ENCODE assay signal across 2 cellular contexts in the genomic region with DNA sequence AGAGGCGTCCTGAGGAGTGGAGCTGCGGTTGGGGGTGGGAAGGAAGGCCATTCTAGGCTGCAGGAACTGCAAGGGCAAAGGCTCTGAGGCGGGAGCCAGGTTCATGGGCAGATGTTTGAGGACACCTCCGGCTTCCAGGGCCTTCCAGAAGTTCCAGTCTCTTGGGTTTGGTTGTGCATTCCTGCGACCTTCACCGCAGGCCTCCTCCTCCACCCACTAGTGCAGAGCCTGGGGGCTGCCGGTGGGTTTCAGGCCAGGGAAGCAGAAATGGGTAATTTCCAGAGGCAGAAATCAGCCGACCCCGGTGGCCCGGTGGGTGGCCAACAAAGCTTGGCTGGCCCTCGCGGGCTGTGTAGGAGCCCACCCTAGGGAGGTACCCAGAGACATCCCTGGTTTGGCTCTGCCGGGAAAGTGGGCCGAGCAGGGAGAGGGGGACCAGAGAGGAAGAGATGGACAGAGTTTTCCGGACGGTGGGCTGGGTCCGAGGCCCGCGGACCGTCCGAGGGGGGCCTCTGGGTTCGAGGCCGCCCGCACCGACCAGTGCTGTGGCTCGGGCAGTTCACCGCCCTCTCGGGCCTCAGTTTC.
TF ChIP-seq lines count a peak whose summit lies in the region.

No MANE protein-coding gene starts in this region.

TF ChIP-seq in IMR-90, 13 proteins besides CTCF, POLR2A, EP300 and RAD21:
- no peak for TF ChIP-seq BHLHE40 (IDR thresholded peaks at IDR 0.05; ENCODE audit: low read depth, low read length)
- no peak for TF ChIP-seq RFX5 (IDR thresholded peaks at IDR 0.05; ENCODE audit: low read depth, low read length)
- TF ChIP-seq SMC3 (IDR thresholded peaks at IDR 0.05; ENCODE audit: low read depth, low read length): no peak
- no peak for TF ChIP-seq NFE2L2 (IDR thresholded peaks at IDR 0.05; ENCODE audit: low read depth, low read length)
- no peak for TF ChIP-seq RCOR1 (IDR thresholded peaks at IDR 0.05; ENCODE audit: insufficient replicate concordance, low read length)
- no peak for TF ChIP-seq CHD1 (IDR thresholded peaks at IDR 0.05; ENCODE audit: low read depth, low read length)

TF ChIP-seq in H1, 55 proteins besides CTCF, POLR2A, EP300 and RAD21:
- no peak for TF ChIP-seq CHD2 (IDR thresholded peaks at IDR 0.05; ENCODE audit: low read length)
- no peak for TF ChIP-seq CBX5 (IDR thresholded peaks at IDR 0.05; ENCODE audit: low read depth, low read length)
- TF ChIP-seq SUZ12 (IDR thresholded peaks at IDR 0.05; ENCODE audit: low read length): no peak
- TF ChIP-seq RNF2 (IDR thresholded peaks at IDR 0.05; ENCODE audit: borderline replicate concordance, low read depth, low read length, missing control alignments, poor library complexity, severe bottlenecking): no peak
- TF ChIP-seq TCF12 (IDR thresholded peaks at IDR 0.05; ENCODE audit: low read depth, low read length): no peak
- no peak for TF ChIP-seq CEBPB (IDR thresholded peaks at IDR 0.05; ENCODE audit: low read depth, low read length)
- no peak for TF ChIP-seq BCL11A (IDR thresholded peaks at IDR 0.05; ENCODE audit: low read depth in 2 of 2, low read length in 2 of 2)
- TF ChIP-seq POU5F1 (IDR thresholded peaks at IDR 0.05; ENCODE audit: low read depth, low read length): no peak
- no peak for TF ChIP-seq SIN3A (conservative IDR thresholded peaks at IDR 0.05 in 1 of 2, IDR thresholded peaks at IDR 0.05 in 1 of 2; ENCODE audit: low read depth in 1 of 2, low read length in 2 of 2)
- TF ChIP-seq MAX (IDR thresholded peaks at IDR 0.05): no peak
- TF ChIP-seq SIX5 (IDR thresholded peaks at IDR 0.05; ENCODE audit: low read depth, low read length): no peak
- TF ChIP-seq SRF (IDR thresholded peaks at IDR 0.05; ENCODE audit: low read depth, low read length): no peak
- TF ChIP-seq CTBP2 (IDR thresholded peaks at IDR 0.05; ENCODE audit: borderline replicate concordance, insufficient read depth, insufficient read length, low read length): no peak
- TF ChIP-seq JUN (IDR thresholded peaks at IDR 0.05; ENCODE audit: low read depth, low read length): no peak
- TF ChIP-seq RBBP5 (IDR thresholded peaks at IDR 0.05; ENCODE audit: borderline replicate concordance, low read depth, low read length): no peak
- no peak for TF ChIP-seq GTF2F1 (IDR thresholded peaks at IDR 0.05; ENCODE audit: borderline replicate concordance, low read depth, low read length)
- no peak for TF ChIP-seq USF2 (IDR thresholded peaks at IDR 0.05; ENCODE audit: low read length)
- no peak for TF ChIP-seq TEAD4 (IDR thresholded peaks at IDR 0.05; ENCODE audit: low read depth, low read length)
TF ChIP-seq in H1: peak in this region for 0.
